1 cellular context compared by ENCODE assay signal in genomic region chr4:98485816-98486355, GRCh38.
TF ChIP-seq lines count a peak whose summit lies in the region.

No MANE protein-coding gene starts in this region.

TF ChIP-seq in GM23338, 12 proteins besides CTCF, POLR2A, EP300 and RAD21 (continued from another document):
- TF ChIP-seq ZNF462 (CRISPR knock-in tag; IDR thresholded peaks at IDR 0.05) (no peak), ZNF331 (CRISPR knock-in tag; IDR thresholded peaks at IDR 0.05; ENCODE audit: low read depth) (no peak), EZH2 (IDR thresholded peaks at IDR 0.05; ENCODE audit: low read depth, unreplicated experiment) (no peak), ZNF114 (CRISPR knock-in tag; IDR thresholded peaks at IDR 0.05) (no peak), REST (IDR thresholded peaks at IDR 0.05; ENCODE audit: unreplicated experiment) (no peak), JUNB (IDR thresholded peaks at IDR 0.05; ENCODE audit: unreplicated experiment) (no peak), POLR2AphosphoS5 (IDR thresholded peaks at IDR 0.05; ENCODE audit: low read depth) (no peak), EZH2phosphoT487 (IDR thresholded peaks at IDR 0.05; ENCODE audit: unreplicated experiment) (no peak), ETS1 (IDR thresholded peaks at IDR 0.05) (no peak), CREB1 (CRISPR knock-in tag; IDR thresholded peaks at IDR 0.05; ENCODE audit: low read depth) (no peak)
